Comparison of ENCODE assay signal across 21 cellular contexts in the genomic region with DNA sequence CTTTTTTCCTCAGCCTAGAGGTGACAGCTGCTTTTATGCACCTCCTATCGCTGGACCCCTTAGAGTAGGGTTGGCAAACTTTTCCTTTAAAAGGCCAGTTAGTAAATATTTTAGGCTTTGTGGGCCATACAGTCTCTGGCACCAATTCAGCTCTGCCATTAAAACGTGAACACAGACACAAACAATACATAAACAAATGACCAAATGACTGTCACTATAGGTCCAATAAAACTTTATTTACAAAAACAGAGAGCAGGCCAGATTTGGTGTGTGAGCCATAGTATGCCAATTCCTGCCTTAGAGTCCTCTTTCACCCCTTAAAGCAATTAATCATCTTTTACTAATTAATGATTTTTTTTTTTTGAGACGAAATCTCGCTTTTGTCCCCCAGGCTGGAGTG.
A peak's percentile ranks its signal among the peaks of the same experiment; 100 is the strongest.
DNase-seq lines count a peak whose midpoint lies in the region; ATAC-seq, FAIRE-seq and TF ChIP-seq lines count a peak whose summit lies in the region.
"Had no signal": no experiment of that assay in that cellular context is flagged by ENCODE, and none has a peak within 500 bp of the region (broad histone marks: within the 10 kb centered on the region; RNA-seq: fewer than 3 reads in every experiment).

No MANE protein-coding gene starts in this region.

- TF ChIP-seq EP300 in HepG2 (IDR thresholded peaks at IDR 0.05; ENCODE audit: low read depth in 2 of 2, low read length in 2 of 2) = no peak
- TF ChIP-seq EP300 in HepG2 (CRISPR knock-in tag; IDR thresholded peaks at IDR 0.05; ENCODE audit: borderline replicate concordance) = no peak
- TF ChIP-seq EP300 in GM12878 (IDR thresholded peaks at IDR 0.05; ENCODE audit: borderline replicate concordance in 1 of 2, control insufficient read depth in 1 of 2, low read depth in 2 of 2, low read length in 2 of 2) = no peak

- no peaks in the 10 kb centered on the region for H3K27me3 ChIP-seq in HepG2 (ENCODE audit: control insufficient read depth in 1 of 2, insufficient read depth in 2 of 2, low read length in 2 of 2)
- H3K27me3 ChIP-seq in right lobe of liver = no peaks in the 10 kb centered on the region
- H3K27me3 ChIP-seq in GM12878 (replicated peaks in 1 of 2; ENCODE audit: control insufficient read depth in 2 of 2, insufficient read depth in 2 of 2, low read length in 1 of 2) = no peaks in the 10 kb centered on the region
- H3K27me3 ChIP-seq in keratinocyte (ENCODE audit: control insufficient read depth, extremely low read depth, insufficient read depth, low read length) = no peaks in the 10 kb centered on the region
- H3K27me3 ChIP-seq: BLaER1 treated with 17β-estradiol and CSF1 and Interleukin-3, amounts not matched to agents 10 nM and 100 nM had no signal

- dilution Hi-C loops in keratinocyte (cut with MboI; ENCODE audit: extremely low pct_ligation_motif_present, low sequenced_read_pairs) = no loop called here

- H3K9ac ChIP-seq in HepG2 (ENCODE audit: insufficient read depth, low read depth, low read length) = no peak overlapping the region
- H3K9ac ChIP-seq in GM12878 (ENCODE audit: control insufficient read depth, insufficient read depth, low read length) = no peak overlapping the region
- H3K9ac ChIP-seq in keratinocyte (ENCODE audit: control insufficient read depth, extremely low read depth, insufficient read depth, low read length) = no peak overlapping the region
- H3K9ac ChIP-seq: BLaER1 treated with 17β-estradiol and CSF1 and Interleukin-3, amounts not matched to agents 10 nM and 100 nM had no signal

- H3K4me1 ChIP-seq in HepG2 (ENCODE audit: insufficient read depth, low read length) (no peaks in the 10 kb centered on the region), right lobe of liver (no peaks in the 10 kb centered on the region), GM12878 (ENCODE audit: control insufficient read depth, insufficient read depth, low read length) (no peaks in the 10 kb centered on the region), keratinocyte (ENCODE audit: control insufficient read depth, extremely low read depth, insufficient read depth, low read length) (no peaks in the 10 kb centered on the region)
- H3K4me1 ChIP-seq: A549, Caco-2 had no signal

- SMC1A ChIA-PET in GM12878 (lab: Charles Lee; ENCODE audit: uncharacterized antibody, unreplicated experiment) = no interaction called here

- RAD21 ChIA-PET in GM12878 (lab: Charles Lee; ENCODE audit: unreplicated experiment) = no interaction called here

- H3K36me3 ChIP-seq in HepG2 (replicated peaks in 1 of 2; ENCODE audit: control insufficient read depth in 1 of 2, insufficient read depth in 2 of 2, low read length in 2 of 2) (peaks cover 10 to 52% of the 10 kb centered on the region in 2 experiments), right lobe of liver (peaks cover 0 to 27% (median 5%) of the 10 kb centered on the region in 4 donors), GM12878 (ENCODE audit: control insufficient read depth in 2 of 2, insufficient read depth in 2 of 2, low read length in 1 of 2) (peaks cover 0 to 5% of the 10 kb centered on the region in 2 experiments; a peak in 2 of 4 replicates), keratinocyte (ENCODE audit: control insufficient read depth in 2 of 2, extremely low read depth in 1 of 2, insufficient read depth in 2 of 2, low read length in 2 of 2) (peaks cover 3 to 11% of the 10 kb centered on the region in 2 experiments)

- POLR2A ChIA-PET in HepG2 (lab: Yijun Ruan, JAX) (no interaction called here), GM12878 (lab: Charles Lee) (no interaction called here)

- ATAC-seq in HepG2 = no peak
- no peak for ATAC-seq in right lobe of liver
- no peak for ATAC-seq in GM12878
- no peak for ATAC-seq in SK-N-SH treated with all-trans-retinoic acid at 6 μM for 48 hours
- ATAC-seq: A549; CD8-positive, alpha-beta T cell had no signal

- CTCF ChIA-PET in HepG2 (lab: Yijun Ruan, JAX; ENCODE audit: low intra/inter-chr PET ratio, low total read pairs) (no interaction called here), GM12878 (lab: Yijun Ruan, JAX) (no interaction called here)

- H3K79me2 ChIP-seq in HepG2 (ENCODE audit: insufficient read depth, low read length) (no peaks in the 10 kb centered on the region), GM12878 (ENCODE audit: control insufficient read depth, insufficient read depth, low read length) (no peaks in the 10 kb centered on the region), keratinocyte (ENCODE audit: control insufficient read depth, insufficient read depth, low read length) (no peaks in the 10 kb centered on the region)

- intact Hi-C loops in HepG2 (cut with micrococcal nuclease; ENCODE audit: unreplicated experiment) = no loop called here
- intact Hi-C loops in right lobe of liver (cut with DNase I) = no loop called here
- intact Hi-C loops in GM12878 (cut with micrococcal nuclease; ENCODE audit: unreplicated experiment) = no loop called here

- WGBS in HepG2 (ENCODE audit: low lambda C conversion rate) = 97% methylated on average over 4 of the region's 4 CpGs
- 98% methylated on average over 4 of the region's 4 CpGs for WGBS in right lobe of liver (ENCODE audit: insufficient coverage, low coverage, low lambda C conversion rate, missing lambda C conversion rate)
- WGBS in GM12878 (ENCODE audit: insufficient coverage, insufficient replicate concordance, low lambda C conversion rate, missing lambda C conversion rate) = 80% methylated on average over 4 of the region's 4 CpGs

- H3K27ac ChIP-seq in HepG2 (ENCODE audit: extremely low read length, insufficient read depth, low read length) (no peak overlapping the region), right lobe of liver (no peak overlapping the region), GM12878 (ENCODE audit: control insufficient read depth, insufficient read depth) (no peak overlapping the region), keratinocyte (ENCODE audit: control insufficient read depth, insufficient read depth, low read length) (no peak overlapping the region)
- H3K27ac ChIP-seq: 22Rv1; A549; BLaER1 treated with 17β-estradiol and CSF1 and Interleukin-3, amounts not matched to agents 10 nM and 100 nM; C4-2B had no signal

- H3K4me3 ChIP-seq in HepG2 (replicated peaks in 1 of 3; ENCODE audit: insufficient read depth in 1 of 3, low read depth in 2 of 3, low read length in 3 of 3) (no peak overlapping the region), right lobe of liver (no peak overlapping the region), GM12878 (no peak overlapping the region), keratinocyte (ENCODE audit: control insufficient read depth in 2 of 3, extremely low read depth in 1 of 3, insufficient read depth in 2 of 3, low read depth in 1 of 3, low read length in 3 of 3) (no peak overlapping the region)
- H3K4me3 ChIP-seq: A549; BLaER1 treated with 17β-estradiol and CSF1 and Interleukin-3, amounts not matched to agents 10 nM and 100 nM had no signal

- in situ Hi-C loops in HepG2 (cut with HindIII; ENCODE audit: extremely low pct_ligation_motif_present, low pct_unique_long_range_greater_than_20kb) = no loop called here
- in situ Hi-C loops in GM12878 (cut with MboI) = no loop called here

- H4K20me1 ChIP-seq in HepG2 (ENCODE audit: insufficient read depth, low read length) = peaks cover 4% of the 10 kb centered on the region; the same call in 1 of the 2 replicates
- H4K20me1 ChIP-seq in GM12878 (ENCODE audit: control insufficient read depth, insufficient read depth) = no peaks in the 10 kb centered on the region
- H4K20me1 ChIP-seq in keratinocyte (ENCODE audit: control insufficient read depth, extremely low read depth, insufficient read depth, low read length) = no peaks in the 10 kb centered on the region
- H4K20me1 ChIP-seq: BLaER1 treated with 17β-estradiol and CSF1 and Interleukin-3, amounts not matched to agents 10 nM and 100 nM had no signal

- TF ChIP-seq CTCF in HepG2 (CRISPR knock-in tag; IDR thresholded peaks at IDR 0.05) (no peak), right lobe of liver (IDR thresholded peaks at IDR 0.05) (no peak), GM12878 (IDR thresholded peaks at IDR 0.05 in 2 of 3, conservative IDR thresholded peaks at IDR 0.05 in 1 of 3; ENCODE audit: control insufficient read depth in 2 of 3, extremely low read depth in 1 of 3, insufficient read depth in 1 of 3, low read depth in 3 of 3, low read length in 3 of 3) (no peak), keratinocyte (optimal IDR thresholded peaks at IDR 0.05 in 1 of 3, IDR thresholded peaks at IDR 0.05 in 1 of 3, conservative IDR thresholded peaks at IDR 0.05 in 1 of 3; ENCODE audit: extremely low read depth in 1 of 3, insufficient read depth in 2 of 3, low read length in 3 of 3) (no peak)

- H2AFZ ChIP-seq in HepG2 (ENCODE audit: low read length) (no peak overlapping the region), GM12878 (ENCODE audit: control insufficient read depth, low read depth, low read length) (no peak overlapping the region), keratinocyte (ENCODE audit: control insufficient read depth, low read length) (no peak overlapping the region)

- H3K9me1 ChIP-seq in keratinocyte (ENCODE audit: control insufficient read depth, extremely low read depth, insufficient read depth, low read length) = no peaks in the 10 kb centered on the region

- no peak overlapping the region for H3K4me2 ChIP-seq in HepG2 (ENCODE audit: low read depth, low read length)
- H3K4me2 ChIP-seq in GM12878 (ENCODE audit: control insufficient read depth, insufficient read depth) = no peak overlapping the region
- H3K4me2 ChIP-seq in keratinocyte (ENCODE audit: control insufficient read depth, extremely low read depth, insufficient read depth, low read depth, low read length) = no peak overlapping the region
- H3K4me2 ChIP-seq: A549; BLaER1 treated with 17β-estradiol and CSF1 and Interleukin-3, amounts not matched to agents 10 nM and 100 nM had no signal

- BruUV-seq in HepG2 (replicated peaks; lab: Mats Ljungman, UMichigan) (no TSS peak), GM12878 (replicated peaks; lab: Mats Ljungman, UMichigan) (no TSS peak)

- H3K9me3 ChIP-seq in HepG2 (ENCODE audit: low read length) (no peaks in the 10 kb centered on the region), right lobe of liver (no peaks in the 10 kb centered on the region), GM12878 (replicated peaks; ENCODE audit: control insufficient read depth, insufficient read depth, low read length) (no peaks in the 10 kb centered on the region), keratinocyte (ENCODE audit: control insufficient read depth, low read depth, low read length) (no peaks in the 10 kb centered on the region)
- H3K9me3 ChIP-seq: A549; BLaER1 treated with 17β-estradiol and CSF1 and Interleukin-3, amounts not matched to agents 10 nM and 100 nM; Caco-2 had no signal

- TF ChIP-seq POLR2A in HepG2 (IDR thresholded peaks at IDR 0.05; ENCODE audit: insufficient read depth in 1 of 2, low read depth in 2 of 2, low read length in 2 of 2) (no peak), right lobe of liver (IDR thresholded peaks at IDR 0.05) (no peak), GM12878 (IDR thresholded peaks at IDR 0.05; ENCODE audit: low read depth, low read length) (no peak)

- DNase-seq in HepG2 (ENCODE audit: low spot score) (no peak), right lobe of liver (no peak), GM12878 (ENCODE audit: low read depth, low spot score) (no peak), keratinocyte (ENCODE audit: low read depth, low spot score) (no peak), activated gamma-delta T cell treated with Interleukin-2 at 50 U/mL for 16 hours (no peak)
- DNase-seq: AML-193; Caco-2; Calu3; CD4-positive, alpha-beta T cell; CD8-positive, alpha-beta T cell; DMS79 treated with DMSO at 0.1 percent for 48 hours; GF-D8 had no signal

- FAIRE-seq in HepG2 (lab: Jason Lieb, UNC) (no peak), GM12878 (lab: Jason Lieb, UNC) (no peak), keratinocyte (lab: Jason Lieb, UNC) (peak; percentile 9)
- FAIRE-seq: A549, D721Med, G401.6, GM12892, GM18507 had no signal

- TF ChIP-seq RAD21 in HepG2 (CRISPR knock-in tag; IDR thresholded peaks at IDR 0.05) = no peak
- TF ChIP-seq RAD21 in GM12878 (IDR thresholded peaks at IDR 0.05; ENCODE audit: insufficient read depth, low read depth, low read length) = no peak
